ENCODE assay signal across 1 cellular context in the genomic region with DNA sequence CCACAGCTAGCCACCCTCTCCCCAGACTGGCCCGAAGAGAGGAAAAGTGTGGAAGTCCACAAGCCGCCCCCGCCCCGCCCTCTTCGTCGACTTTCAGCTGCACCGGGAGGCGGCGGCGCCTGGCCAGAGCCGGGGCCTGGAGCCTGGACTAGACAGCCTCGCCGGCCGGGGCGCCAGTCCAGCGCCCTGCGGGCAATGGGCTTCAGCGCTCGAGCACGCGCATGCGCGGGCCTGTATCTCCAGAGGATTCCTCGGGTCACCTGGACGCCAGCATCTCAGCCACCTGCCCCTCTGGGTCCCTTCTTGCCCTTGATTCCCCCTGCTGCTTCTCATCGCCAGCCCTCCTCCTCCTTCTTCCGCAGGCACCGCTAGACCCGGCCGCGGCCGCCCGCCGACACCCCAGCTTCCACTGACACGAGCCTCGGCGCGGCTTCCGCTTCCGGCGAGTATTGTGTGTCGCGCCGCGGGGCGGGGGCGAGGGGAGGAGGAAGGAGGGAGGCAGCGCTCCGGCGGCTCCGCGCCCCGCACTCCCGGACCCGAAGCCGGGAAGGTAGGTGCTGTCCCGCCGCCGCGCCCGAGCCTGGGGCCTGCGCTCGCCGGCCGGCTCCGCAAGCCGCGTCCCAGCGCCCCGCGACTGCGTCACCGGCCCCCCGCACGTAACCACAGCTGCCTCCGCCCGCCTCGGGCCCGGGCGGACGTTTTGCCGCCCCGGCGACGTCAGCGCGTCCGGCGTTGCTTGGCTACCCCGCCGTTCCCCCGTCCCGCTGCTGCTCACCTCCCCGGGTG.
TF ChIP-seq lines count a peak whose summit lies in the region.

Gene TRIM39, plus strand, starts transcription at position 482 of the 786 bp plus-strand sequence. CDS start 2,391 bp downstream, outside the sequence.

TF ChIP-seq in HEK293, 187 proteins besides CTCF, POLR2A, EP300 and RAD21 (continued from another document):
- TF ChIP-seq, protein P1, sequence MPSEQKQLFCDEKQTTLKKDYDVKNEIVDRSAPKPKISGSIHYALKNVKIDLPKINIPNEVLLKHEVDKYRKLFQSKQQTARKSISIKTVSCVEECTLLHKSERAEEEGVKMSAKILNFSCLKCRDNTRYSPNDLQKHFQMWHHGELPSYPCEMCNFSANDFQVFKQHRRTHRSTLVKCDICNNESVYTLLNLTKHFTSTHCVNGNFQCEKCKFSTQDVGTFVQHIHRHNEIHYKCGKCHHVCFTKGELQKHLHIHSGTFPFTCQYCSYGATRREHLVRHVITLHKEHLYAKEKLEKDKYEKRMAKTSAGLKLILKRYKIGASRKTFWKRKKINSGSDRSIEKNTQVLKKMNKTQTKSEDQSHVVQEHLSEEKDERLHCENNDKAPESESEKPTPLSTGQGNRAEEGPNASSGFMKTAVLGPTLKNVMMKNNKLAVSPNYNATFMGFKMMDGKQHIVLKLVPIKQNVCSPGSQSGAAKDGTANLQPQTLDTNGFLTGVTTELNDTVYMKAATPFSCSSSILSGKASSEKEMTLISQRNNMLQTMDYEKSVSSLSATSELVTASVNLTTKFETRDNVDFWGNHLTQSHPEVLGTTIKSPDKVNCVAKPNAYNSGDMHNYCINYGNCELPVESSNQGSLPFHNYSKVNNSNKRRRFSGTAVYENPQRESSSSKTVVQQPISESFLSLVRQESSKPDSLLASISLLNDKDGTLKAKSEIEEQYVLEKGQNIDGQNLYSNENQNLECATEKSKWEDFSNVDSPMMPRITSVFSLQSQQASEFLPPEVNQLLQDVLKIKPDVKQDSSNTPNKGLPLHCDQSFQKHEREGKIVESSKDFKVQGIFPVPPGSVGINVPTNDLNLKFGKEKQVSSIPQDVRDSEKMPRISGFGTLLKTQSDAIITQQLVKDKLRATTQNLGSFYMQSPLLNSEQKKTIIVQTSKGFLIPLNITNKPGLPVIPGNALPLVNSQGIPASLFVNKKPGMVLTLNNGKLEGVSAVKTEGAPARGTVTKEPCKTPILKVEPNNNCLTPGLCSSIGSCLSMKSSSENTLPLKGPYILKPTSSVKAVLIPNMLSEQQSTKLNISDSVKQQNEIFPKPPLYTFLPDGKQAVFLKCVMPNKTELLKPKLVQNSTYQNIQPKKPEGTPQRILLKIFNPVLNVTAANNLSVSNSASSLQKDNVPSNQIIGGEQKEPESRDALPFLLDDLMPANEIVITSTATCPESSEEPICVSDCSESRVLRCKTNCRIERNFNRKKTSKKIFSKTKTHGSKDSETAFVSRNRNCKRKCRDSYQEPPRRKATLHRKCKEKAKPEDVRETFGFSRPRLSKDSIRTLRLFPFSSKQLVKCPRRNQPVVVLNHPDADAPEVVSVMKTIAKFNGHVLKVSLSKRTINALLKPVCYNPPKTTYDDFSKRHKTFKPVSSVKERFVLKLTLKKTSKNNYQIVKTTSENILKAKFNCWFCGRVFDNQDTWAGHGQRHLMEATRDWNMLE (tag by site-specific recombination; conservative IDR thresholded peaks at IDR 0.05; ENCODE audit: low read depth) = 0 out of 2 replicates have a peak, but pooled peaks have one; percentile 54
- TF ChIP-seq ZNF555 (tag by site-specific recombination; conservative IDR thresholded peaks at IDR 0.05) (no peak), ZNF561 (tag by site-specific recombination; IDR thresholded peaks at IDR 0.05; ENCODE audit: borderline replicate concordance) (peak; percentile 78), ZNF660 (tag by site-specific recombination; IDR thresholded peaks at IDR 0.05) (peak; percentile 66; the same call in 1 of the 2 replicates)
- TF ChIP-seq, protein P2, sequence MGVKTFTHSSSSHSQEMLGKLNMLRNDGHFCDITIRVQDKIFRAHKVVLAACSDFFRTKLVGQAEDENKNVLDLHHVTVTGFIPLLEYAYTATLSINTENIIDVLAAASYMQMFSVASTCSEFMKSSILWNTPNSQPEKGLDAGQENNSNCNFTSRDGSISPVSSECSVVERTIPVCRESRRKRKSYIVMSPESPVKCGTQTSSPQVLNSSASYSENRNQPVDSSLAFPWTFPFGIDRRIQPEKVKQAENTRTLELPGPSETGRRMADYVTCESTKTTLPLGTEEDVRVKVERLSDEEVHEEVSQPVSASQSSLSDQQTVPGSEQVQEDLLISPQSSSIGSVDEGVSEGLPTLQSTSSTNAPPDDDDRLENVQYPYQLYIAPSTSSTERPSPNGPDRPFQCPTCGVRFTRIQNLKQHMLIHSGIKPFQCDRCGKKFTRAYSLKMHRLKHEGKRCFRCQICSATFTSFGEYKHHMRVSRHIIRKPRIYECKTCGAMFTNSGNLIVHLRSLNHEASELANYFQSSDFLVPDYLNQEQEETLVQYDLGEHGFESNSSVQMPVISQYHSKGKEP (tag by site-specific recombination; IDR thresholded peaks at IDR 0.05) = 0 out of 2 replicates have a peak, but pooled peaks have one; percentile 32
